In the genomic region with DNA sequence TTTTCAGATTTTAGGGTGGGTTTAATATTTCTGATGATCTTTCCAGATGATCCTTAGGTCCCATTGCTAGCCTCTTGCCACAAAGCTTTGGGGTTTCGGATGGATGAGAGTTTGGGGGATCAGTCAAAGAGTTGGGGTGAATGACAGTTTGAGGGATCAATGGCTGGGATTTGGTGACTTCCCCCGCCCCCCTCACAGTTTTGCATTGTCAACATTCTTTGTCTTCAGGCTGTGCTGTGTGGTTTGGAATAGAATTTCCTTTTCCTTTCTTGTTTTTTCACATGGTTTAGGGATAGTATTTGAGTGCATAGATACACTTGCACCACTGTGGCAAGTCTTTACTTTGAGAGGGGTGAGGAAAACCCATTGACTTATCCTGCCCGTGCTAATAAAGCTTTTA, we compare ENCODE assay signal across 25 cellular contexts. TPM values are rescaled to one million over a fixed set of nuclear protein-coding genes. Genes with fewer than 3 reads are reported as not detected.
DNase-seq lines count a peak whose midpoint lies in the region; ATAC-seq, FAIRE-seq and TF ChIP-seq lines count a peak whose summit lies in the region.
"Had no signal": no experiment of that assay in that cellular context is flagged by ENCODE, and none has a peak within 500 bp of the region (broad histone marks: within the 10 kb centered on the region; RNA-seq: fewer than 3 reads in every experiment).

No MANE protein-coding gene starts in this region.

- H3K4ac ChIP-seq in trophoblast cell (ENCODE audit: low read depth, low read length), result peak overlapping the region; percentile 6

- H3K4me1 ChIP-seq in GM23248 (ENCODE audit: insufficient read depth) (peaks cover 25% of the 10 kb centered on the region), HUES64 (ENCODE audit: insufficient read depth, low read length) (peaks cover 68% of the 10 kb centered on the region), trophoblast cell (ENCODE audit: control insufficient read depth in 1 of 2, insufficient read depth in 2 of 2, low read length in 2 of 2) (peaks cover 0 to 6% of the 10 kb centered on the region in 2 experiments), gastroesophageal sphincter (peaks cover 3 to 77% (median 6%) of the 10 kb centered on the region in 3 donors), pancreas (peaks cover 0 to 13% (median 0%) of the 10 kb centered on the region in 3 donors)
- H3K4me1 ChIP-seq: prostate gland had no signal

- no peak overlapping the region for H2BK12ac ChIP-seq in trophoblast cell (ENCODE audit: low read length)

- TF ChIP-seq POLR2A in gastroesophageal sphincter (IDR thresholded peaks at IDR 0.05), result no peak

- H3K9me3 ChIP-seq in GM23248 (ENCODE audit: low read depth) (no peaks in the 10 kb centered on the region), HUES64 (ENCODE audit: insufficient read depth, low read depth, low read length) (peaks cover 8% of the 10 kb centered on the region; the same call in 1 of the 2 replicates), trophoblast cell (ENCODE audit: insufficient read depth, low read depth, low read length) (no peaks in the 10 kb centered on the region), gastroesophageal sphincter (no peaks in the 10 kb centered on the region), pancreas (no peaks in the 10 kb centered on the region)
- H3K9me3 ChIP-seq: HAP-1, prostate gland, thoracic aorta, uterus had no signal

- peak overlapping the region; percentile 53 for H4K8ac ChIP-seq in trophoblast cell (ENCODE audit: low read depth, low read length)

- no peak overlapping the region for H4K12ac ChIP-seq in trophoblast cell (ENCODE audit: low read depth, low read length)

- no peaks in the 10 kb centered on the region for H3K27me3 ChIP-seq in GM23248 (replicated peaks; ENCODE audit: insufficient read depth)
- H3K27me3 ChIP-seq in HUES64 (ENCODE audit: insufficient read depth, low read length), result no peaks in the 10 kb centered on the region
- H3K27me3 ChIP-seq in trophoblast cell (ENCODE audit: insufficient read depth, low read length), result no peaks in the 10 kb centered on the region
- H3K27me3 ChIP-seq in gastroesophageal sphincter, result no peaks in the 10 kb centered on the region
- no peaks in the 10 kb centered on the region for H3K27me3 ChIP-seq in pancreas
- H3K27me3 ChIP-seq: uterus had no signal

- peaks cover 28% of the 10 kb centered on the region; the same call in 1 of the 2 replicates for H4K20me1 ChIP-seq in GM23248 (ENCODE audit: insufficient read depth)

- H3K36me3 Mint-ChIP-seq in endothelial cell (ENCODE audit: low read depth, unreplicated experiment), result peaks cover 7% of the 10 kb centered on the region

- no peak overlapping the region for H3K14ac ChIP-seq in trophoblast cell (ENCODE audit: low read length)

- intact Hi-C loops in pancreas (cut with DNase I), result no loop called here

- no peak for TF ChIP-seq EP300 in gastroesophageal sphincter (IDR thresholded peaks at IDR 0.05)

- H3K4me3 Mint-ChIP-seq in endothelial cell (ENCODE audit: unreplicated experiment), result peak overlapping the region; percentile 81
- H3K4me3 Mint-ChIP-seq: activated CD4-positive, alpha-beta memory T cell treated with anti-CD3 and anti-CD28 coated beads for 36 hours; activated naive CD8-positive, alpha-beta T cell treated with anti-CD3 and anti-CD28 coated beads for 36 hours; CD4-positive, alpha-beta T cell had no signal

- whole genome bisulfite sequencing in GM23248 (ENCODE audit: low coverage in 1 of 2, low lambda C conversion rate in 2 of 2, missing lambda C conversion rate in 2 of 2), 2 experiments, result 86 to 90% methylated on average over 3 of the region's 3 CpGs
- 71% methylated on average over 2 of the region's 3 CpGs for WGBS in HUES64
- WGBS in trophoblast cell (ENCODE audit: extremely low coverage, insufficient coverage, insufficient read length), result no CpG with 5 or more reads among the region's 3 CpGs
- 67% methylated on average over 2 of the region's 3 CpGs for WGBS in gastroesophageal sphincter (ENCODE audit: low coverage in 1 of 2), 2 donors
- WGBS in pancreas, 2 donors, result 88 to 94% methylated on average over 3 of the region's 3 CpGs

- peaks cover 44% of the 10 kb centered on the region for H3K4me1 Mint-ChIP-seq in endothelial cell (ENCODE audit: unreplicated experiment)

- H3K36me3 ChIP-seq in GM23248 (ENCODE audit: low read depth) (no peaks in the 10 kb centered on the region), HUES64 (ENCODE audit: insufficient read depth, low read length) (no peaks in the 10 kb centered on the region), trophoblast cell (ENCODE audit: control insufficient read depth in 1 of 2, insufficient read depth in 2 of 2, low read length in 2 of 2) (no peaks in the 10 kb centered on the region), gastroesophageal sphincter (no peaks in the 10 kb centered on the region), pancreas (no peaks in the 10 kb centered on the region)
- H3K36me3 ChIP-seq: HAP-1, prostate gland, thoracic aorta, uterus had no signal

- H2AFZ ChIP-seq in GM23248, result no peak overlapping the region
- no peak overlapping the region for H2AFZ ChIP-seq in trophoblast cell (ENCODE audit: insufficient read depth, low read length, poor library complexity)

- H3K4me2 ChIP-seq in GM23248 (ENCODE audit: unreplicated experiment), result peak overlapping the region; percentile 16
- H3K4me2 ChIP-seq in trophoblast cell (ENCODE audit: low read length), result no peak overlapping the region

- H3K27ac Mint-ChIP-seq in endothelial cell (ENCODE audit: unreplicated experiment), result peak overlapping the region; percentile 98
- H3K27ac Mint-ChIP-seq: activated CD4-positive, alpha-beta memory T cell treated with anti-CD3 and anti-CD28 coated beads for 36 hours; activated naive CD8-positive, alpha-beta T cell treated with anti-CD3 and anti-CD28 coated beads for 36 hours; CD4-positive, alpha-beta T cell had no signal

- TF ChIP-seq CTCF in endothelial cell (IDR thresholded peaks at IDR 0.05; ENCODE audit: unreplicated experiment) (no peak), gastroesophageal sphincter (IDR thresholded peaks at IDR 0.05) (no peak), pancreas (IDR thresholded peaks at IDR 0.05) (no peak)

- H3K4me3 ChIP-seq in GM23248 (no peak overlapping the region), HUES64 (ENCODE audit: low read length) (no peak overlapping the region), trophoblast cell (ENCODE audit: low read depth, low read length) (no peak overlapping the region), gastroesophageal sphincter (no peak overlapping the region), pancreas (no peak overlapping the region)
- H3K4me3 ChIP-seq: HAP-1, prostate gland, thoracic aorta, uterus had no signal

- FAIRE-seq in pancreas (lab: Jason Lieb, UNC), result no peak
- FAIRE-seq: GM12892 had no signal

- H2BK5ac ChIP-seq in trophoblast cell (ENCODE audit: low read depth, low read length, poor library complexity), result no peak overlapping the region

- H3K27ac ChIP-seq in GM23248, result no peak overlapping the region
- H3K27ac ChIP-seq in HUES64 (ENCODE audit: low read depth, low read length), result peak overlapping the region; percentile 57; the same call in 1 of the 2 replicates
- H3K27ac ChIP-seq in trophoblast cell (ENCODE audit: low read depth, low read length), result no peak overlapping the region
- H3K27ac ChIP-seq in gastroesophageal sphincter, result no peak overlapping the region
- no peak overlapping the region for H3K27ac ChIP-seq in pancreas
- H3K27ac ChIP-seq: epithelial cell of prostate, prostate gland, RWPE1, uterus had no signal

- peaks cover 100% of the 10 kb centered on the region for H3K79me2 ChIP-seq in GM23248 (ENCODE audit: insufficient read depth)
- H3K79me2 ChIP-seq in trophoblast cell (ENCODE audit: control insufficient read depth, insufficient read depth, low read length, poor library complexity), result no peaks in the 10 kb centered on the region

- H4K91ac ChIP-seq in trophoblast cell (ENCODE audit: low read depth, low read length), result no peak overlapping the region

- ATAC-seq in gastroesophageal sphincter, result no peak
- no peak for ATAC-seq in pancreas
- no peak for ATAC-seq in HG03175 (IDR thresholded peaks at IDR 0.05; ENCODE audit: unreplicated experiment)
- ATAC-seq: activated CD4-positive, CD25-positive, alpha-beta regulatory T cell treated with anti-CD3 and anti-CD28 coated beads, Interleukin-2, amount 50 U/mL, for 24 hours; stimulated activated naive CD8-positive, alpha-beta T cell treated with anti-CD3 and anti-CD28 coated beads, Interleukin-15, Interleukin-2, amounts not matched to agents 100 U/mL and 50 U/mL, for 24 hours had no signal

- H3K23ac ChIP-seq in trophoblast cell (ENCODE audit: low read length), result no peak overlapping the region

- H3K27me3 Mint-ChIP-seq in endothelial cell (ENCODE audit: unreplicated experiment), result no peaks in the 10 kb centered on the region
- H3K27me3 Mint-ChIP-seq: activated CD4-positive, alpha-beta memory T cell treated with anti-CD3 and anti-CD28 coated beads for 36 hours; activated naive CD8-positive, alpha-beta T cell treated with anti-CD3 and anti-CD28 coated beads for 36 hours; CD4-positive, alpha-beta T cell had no signal

- H3K79me1 ChIP-seq in trophoblast cell (ENCODE audit: low read length), result no peaks in the 10 kb centered on the region

- no peak overlapping the region for H3K18ac ChIP-seq in trophoblast cell (ENCODE audit: low read length)

- H3K9ac ChIP-seq in GM23248 (no peak overlapping the region), HUES64 (ENCODE audit: low read depth, low read length) (0 out of 2 replicates have a peak overlapping the region, but pooled peaks have one; percentile 15), trophoblast cell (ENCODE audit: low read length) (no peak overlapping the region)

- no peaks in the 10 kb centered on the region for H3K9me2 ChIP-seq in GM23248 (ENCODE audit: insufficient read depth)

- H2BK120ac ChIP-seq in trophoblast cell (ENCODE audit: insufficient read depth, low read length, poor library complexity), result no peak overlapping the region

- no peak overlapping the region for H2AK5ac ChIP-seq in trophoblast cell (ENCODE audit: low read length)

- H3K9me3 Mint-ChIP-seq in endothelial cell (ENCODE audit: unreplicated experiment), result no peaks in the 10 kb centered on the region

- DNase-seq in GM23248 (no peak), endothelial cell (ENCODE audit: low spot score) (no peak), trophoblast cell (no peak), pancreas (no peak)
- DNase-seq: activated CD4-positive, alpha-beta memory T cell treated with anti-CD3 and anti-CD28 coated beads for 36 hours; activated CD8-positive, alpha-beta memory T cell treated with anti-CD3 and anti-CD28 coated beads, Interleukin-2, amount 50 U/mL, for 48 hours; activated naive CD8-positive, alpha-beta T cell treated with anti-CD3 and anti-CD28 coated beads for 36 hours; CD4-positive, alpha-beta T cell; cerebellar nuclear complex; Karpas-422; NCI-H446 treated with DMSO at 0.1 percent for 48 hours; stimulated activated CD4-positive, alpha-beta T cell treated with anti-CD3 and anti-CD28 coated beads, Interleukin-15, amount 100 ng/mL, for 24 hours; stimulated activated naive CD8-positive, alpha-beta T cell treated with anti-CD3 and anti-CD28 coated beads, Interleukin-15, Interleukin-2, amounts not matched to agents 100 U/mL and 50 U/mL, for 24 hours; T-helper 1 cell; uterus had no signal

- in situ Hi-C loops in GM23248 (cut with MboI), result no loop called here

- peaks cover 40% of the 10 kb centered on the region for H3F3A ChIP-seq in GM23248 (ENCODE audit: insufficient read depth)

RNA-seq across cellular contexts. Expression of gene MEF2A, which starts 14.3 kb away (rescaled TPM):
- total RNA-seq in GM23248 (2014; rRNA removed; shearing (Covaris generic)), result 37.8 and 53.1 TPM in 2 replicates
- 22.7 and 24.3 TPM in 2 replicates for polyA plus RNA-seq in GM23248 (2016; fragmentation: Nextera tagmentation; extraction: Ambion mirVana)
- 11.8 TPM for polyA plus RNA-seq in HUES64 (2013, experiment 1 of 2)
- 15.8 TPM for polyA plus RNA-seq in HUES64 (2013, experiment 2 of 2)
- 43.5 TPM for total RNA-seq in endothelial cell (ENCODE audit: unreplicated experiment)
- polyA plus RNA-seq in trophoblast cell (2013), result 12.2 and 12.6 TPM in 2 replicates
- 100 to 1,000 TPM in 2 of 4 donors, 10 to 100 TPM in 2; 68.8 to 133 (median 95.7) TPM for total RNA-seq in gastroesophageal sphincter
- 10 to 100 TPM; 10.3 to 24.4 (median 15.9) TPM for total RNA-seq in pancreas
- 10 to 100 TPM in 1 of 2 donors, 1 to 10 TPM in 1; 9.2 to 17.0 TPM for polyA plus RNA-seq in pancreas
